Comparison of ENCODE assay signal across 36 cellular contexts in genomic region chr3:8745619-8746370, GRCh38. TPM values are rescaled to one million over a fixed set of nuclear protein-coding genes. Genes with fewer than 3 reads are reported as not detected.
"Had no signal": no experiment of that assay in that cellular context is flagged by ENCODE, and none has a peak within 500 bp of the region (broad histone marks: within the 10 kb centered on the region; RNA-seq: fewer than 3 reads in every experiment).

No MANE protein-coding gene starts in this region.

- H3K9me3 Mint-ChIP-seq: activated CD4-positive, alpha-beta memory T cell treated with anti-CD3 and anti-CD28 coated beads, Interleukin-2, amount 10 ng/mL, durations not matched to agents 7 days and 5 days; activated naive CD8-positive, alpha-beta T cell treated with anti-CD3 and anti-CD28 coated beads, Interleukin-2, amount 50 U/mL, for 24 hours; brain had no signal

- ATAC-seq: activated CD8-positive, alpha-beta memory T cell treated with anti-CD3 and anti-CD28 coated beads, Interleukin-2, amount 10 ng/mL, durations not matched to agents 7 days and 5 days; activated naive CD8-positive, alpha-beta T cell treated with anti-CD3 and anti-CD28 coated beads, Interleukin-2, amount 50 U/mL, for 24 hours; Panc1 had no signal

- DNase-seq: activated CD4-positive, alpha-beta memory T cell treated with anti-CD3 and anti-CD28 coated beads, Interleukin-2, amount 10 ng/mL, durations not matched to agents 7 days and 5 days; activated CD4-positive, alpha-beta T cell treated with anti-CD3 and anti-CD28 coated beads for 1 hour; activated CD4-positive, alpha-beta T cell treated with anti-CD3 and anti-CD28 coated beads for 48 hours; activated CD4-positive, CD25-positive, alpha-beta regulatory T cell; activated CD8-positive, alpha-beta memory T cell treated with anti-CD3 and anti-CD28 coated beads for 24 hours; activated CD8-positive, alpha-beta memory T cell treated with anti-CD3 and anti-CD28 coated beads, Interleukin-2, amount 10 ng/mL, durations not matched to agents 7 days and 5 days; activated CD8-positive, alpha-beta memory T cell treated with anti-CD3 and anti-CD28 coated beads, Interleukin-2, amount 50 U/mL, for 48 hours; activated gamma-delta T cell; activated naive CD4-positive, alpha-beta T cell treated with Interleukin-2 at 50 U/mL for 16 hours; activated naive CD8-positive, alpha-beta T cell treated with anti-CD3 and anti-CD28 coated beads, Interleukin-2, amount 50 U/mL, for 24 hours; activated T-cell treated with anti-CD3 and anti-CD28 coated beads, Interleukin-2, amount 50 U/mL, for 48 hours; anterior cingulate cortex; central memory CD4-positive, alpha-beta T cell; Kasumi-1; KG1; MG63; MV-4-11; NCI-H1092; NCI-H1436 treated with DMSO at 0.1 percent for 48 hours; NCI-H1694 treated with DMSO at 0.1 percent for 48 hours; NCI-H2029; NCI-H345; NCI-H524 treated with DMSO at 0.1 percent for 48 hours; SHP77 treated with DMSO at 0.1 percent for 48 hours; SW 1271; T-helper 1 cell; T-helper 2 cell; T-helper 9 cell; WERI-Rb-1 had no signal

- H3K4me3 Mint-ChIP-seq: activated CD4-positive, alpha-beta memory T cell treated with anti-CD3 and anti-CD28 coated beads, Interleukin-2, amount 10 ng/mL, durations not matched to agents 7 days and 5 days; activated CD8-positive, alpha-beta memory T cell treated with anti-CD3 and anti-CD28 coated beads, Interleukin-2, amount 10 ng/mL, durations not matched to agents 7 days and 5 days; activated naive CD8-positive, alpha-beta T cell; activated naive CD8-positive, alpha-beta T cell treated with anti-CD3 and anti-CD28 coated beads, Interleukin-2, amount 50 U/mL, for 24 hours; brain had no signal

- H3K36me3 Mint-ChIP-seq: activated CD8-positive, alpha-beta memory T cell treated with anti-CD3 and anti-CD28 coated beads, Interleukin-2, amount 10 ng/mL, durations not matched to agents 7 days and 5 days; activated naive CD8-positive, alpha-beta T cell; brain had no signal

- H3K27ac Mint-ChIP-seq: activated CD4-positive, alpha-beta memory T cell treated with anti-CD3 and anti-CD28 coated beads, Interleukin-2, amount 10 ng/mL, durations not matched to agents 7 days and 5 days; activated CD8-positive, alpha-beta memory T cell treated with anti-CD3 and anti-CD28 coated beads, Interleukin-2, amount 10 ng/mL, durations not matched to agents 7 days and 5 days; activated naive CD8-positive, alpha-beta T cell; activated naive CD8-positive, alpha-beta T cell treated with anti-CD3 and anti-CD28 coated beads, Interleukin-2, amount 50 U/mL, for 24 hours; brain had no signal

- H3K36me3 ChIP-seq: MG63 had no signal

- H3K4me1 Mint-ChIP-seq: activated CD4-positive, alpha-beta memory T cell treated with anti-CD3 and anti-CD28 coated beads, Interleukin-2, amount 10 ng/mL, durations not matched to agents 7 days and 5 days; activated CD8-positive, alpha-beta memory T cell treated with anti-CD3 and anti-CD28 coated beads, Interleukin-2, amount 10 ng/mL, durations not matched to agents 7 days and 5 days; activated naive CD8-positive, alpha-beta T cell treated with anti-CD3 and anti-CD28 coated beads, Interleukin-2, amount 50 U/mL, for 24 hours had no signal

- H3K9me3 ChIP-seq: MG63 had no signal

- H3K27ac ChIP-seq: WERI-Rb-1 had no signal

- H3K4me3 ChIP-seq: MG63 had no signal

- H3K27me3 ChIP-seq: MG63 had no signal

- H3K27me3 Mint-ChIP-seq: activated naive CD8-positive, alpha-beta T cell; activated naive CD8-positive, alpha-beta T cell treated with anti-CD3 and anti-CD28 coated beads, Interleukin-2, amount 50 U/mL, for 24 hours; brain had no signal

RNA-seq across cellular contexts. Expression of gene CAV3, which starts 12.2 kb away (rescaled TPM):
- total RNA-seq: activated CD4-positive, alpha-beta memory T cell treated with anti-CD3 and anti-CD28 coated beads, Interleukin-2, amount 10 ng/mL, durations not matched to agents 7 days and 5 days; activated CD8-positive, alpha-beta memory T cell treated with anti-CD3 and anti-CD28 coated beads, Interleukin-2, amount 10 ng/mL, durations not matched to agents 7 days and 5 days; bronchial epithelial cell; cerebellum; NCI-H460; RPMI7951 had no signal
